Comparison of ENCODE assay signal across 1 cellular context in the genomic region with DNA sequence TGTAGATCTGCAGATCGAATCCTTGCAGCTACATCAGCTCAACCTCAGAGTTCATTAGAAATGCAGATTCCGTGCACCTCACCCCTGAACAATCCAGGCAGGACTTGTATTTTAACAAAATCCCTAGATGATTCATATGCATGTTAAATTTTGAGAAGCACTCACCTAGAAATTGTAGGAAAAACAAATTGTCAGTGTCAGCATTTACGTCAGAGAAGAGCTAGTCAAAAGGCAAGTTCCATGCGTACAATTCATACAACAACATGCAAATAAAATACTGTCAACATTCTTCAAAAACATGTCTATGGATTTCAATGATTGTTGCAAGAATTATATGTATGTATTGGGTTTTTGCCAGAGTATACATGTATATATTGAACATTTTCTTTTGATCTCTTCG.
TF ChIP-seq lines count a peak whose summit lies in the region.

No MANE protein-coding gene starts in this region.

TF ChIP-seq in A549, 52 proteins besides CTCF, POLR2A, EP300 and RAD21 (continued from another document):
- TF ChIP-seq MAFK (IDR thresholded peaks at IDR 0.05; ENCODE audit: partially characterized antibody): peak; percentile 45
- TF ChIP-seq FOSB (CRISPR knock-in tag; IDR thresholded peaks at IDR 0.05): no peak
